14 cellular contexts compared by ENCODE assay signal in genomic region chr14:78345346-78345745, GRCh38.
"Had no signal": no experiment of that assay in that cellular context is flagged by ENCODE, and none has a peak within 500 bp of the region (broad histone marks: within the 10 kb centered on the region; RNA-seq: fewer than 3 reads in every experiment).

No MANE protein-coding gene starts in this region.

- DNase-seq: activated CD4-positive, alpha-beta T cell treated with anti-CD3 and anti-CD28 coated beads, Interleukin-2, amount 50 U/mL, for 48 hours; activated naive CD8-positive, alpha-beta T cell treated with anti-CD3 and anti-CD28 coated beads for 36 hours; activated T-cell treated with anti-CD3 and anti-CD28 coated beads for 4 hours; amniotic stem cell; effector CD8-positive, alpha-beta T cell; heart right ventricle; left lung; upper lobe of left lung had no signal

- ATAC-seq: gastroesophageal sphincter, heart right ventricle, left lung had no signal

- H3K36me3 ChIP-seq: cardiac muscle cell, esophagus muscularis mucosa, gastroesophageal sphincter, heart right ventricle, left lung, prostate gland, right atrium auricular region, suprapubic skin, upper lobe of left lung had no signal

- H3K27me3 ChIP-seq: esophagus muscularis mucosa, gastroesophageal sphincter, left lung, right atrium auricular region, suprapubic skin, upper lobe of left lung had no signal

- H3K4me1 ChIP-seq: esophagus muscularis mucosa, gastroesophageal sphincter, heart right ventricle, left lung, prostate gland, right atrium auricular region, suprapubic skin had no signal

- H3K4me3 ChIP-seq: cardiac muscle cell, esophagus muscularis mucosa, gastroesophageal sphincter, heart right ventricle, left lung, prostate gland, right atrium auricular region, suprapubic skin, upper lobe of left lung had no signal

- H3K9me3 ChIP-seq: esophagus muscularis mucosa, gastroesophageal sphincter, heart right ventricle, left lung, prostate gland, right atrium auricular region, suprapubic skin, upper lobe of left lung had no signal

- H3K27ac ChIP-seq: cardiac muscle cell, esophagus muscularis mucosa, gastroesophageal sphincter, heart right ventricle, left lung, prostate gland, right atrium auricular region, suprapubic skin, upper lobe of left lung had no signal
